Comparison of ENCODE assay signal across 12 cellular contexts in genomic region chr17:17150450-17150804, GRCh38. TPM values are rescaled to one million over a fixed set of nuclear protein-coding genes. Genes with fewer than 3 reads are reported as not detected.
DNase-seq lines count a peak whose midpoint lies in the region; ATAC-seq and TF ChIP-seq lines count a peak whose summit lies in the region.
"Had no signal": no experiment of that assay in that cellular context is flagged by ENCODE, and none has a peak within 500 bp of the region (broad histone marks: within the 10 kb centered on the region; RNA-seq: fewer than 3 reads in every experiment).

No MANE protein-coding gene starts in this region.

- H3K9me3 Mint-ChIP-seq in activated CD4-positive, alpha-beta memory T cell treated with anti-CD3 and anti-CD28 coated beads for 36 hours: no peaks in the 10 kb centered on the region
- no peaks in the 10 kb centered on the region for H3K9me3 Mint-ChIP-seq in naive thymus-derived CD4-positive, alpha-beta T cell
- H3K9me3 Mint-ChIP-seq: activated naive CD8-positive, alpha-beta T cell treated with anti-CD3 and anti-CD28 coated beads, Interleukin-2, amount 10 ng/mL, durations not matched to agents 7 days and 5 days had no signal

- H3K4me2 ChIP-seq in BLaER1: peak overlapping the region; percentile 58; the same call in 1 of the 2 replicates

- CTCF ChIA-PET in activated CD4-positive, alpha-beta memory T cell treated with anti-CD3 and anti-CD28 coated beads for 36 hours (lab: Charles Lee): interaction anchor here (1.1 kb wide), 1 partner anchor 9 kb away, joined by 3 read pairs; no protein-coding TSS in a partner anchor
- CTCF ChIA-PET in naive thymus-derived CD4-positive, alpha-beta T cell (lab: Charles Lee): no interaction called here

- no peaks in the 10 kb centered on the region for H3K9me3 ChIP-seq in BLaER1
- H3K9me3 ChIP-seq in naive thymus-derived CD4-positive, alpha-beta T cell (ENCODE audit: control insufficient read depth in 2 of 3, low read length in 3 of 3): no peaks in the 10 kb centered on the region

- H3K36me3 ChIP-seq in BLaER1: peaks cover 97% of the 10 kb centered on the region
- H3K36me3 ChIP-seq in naive thymus-derived CD4-positive, alpha-beta T cell (ENCODE audit: control insufficient read depth in 2 of 3, insufficient read depth in 3 of 3, low read length in 3 of 3): peaks cover 0 to 73% (median 14%) of the 10 kb centered on the region in 3 experiments

- no peak overlapping the region for H3K4me3 Mint-ChIP-seq in activated CD4-positive, alpha-beta memory T cell treated with anti-CD3 and anti-CD28 coated beads for 36 hours
- no peak overlapping the region for H3K4me3 Mint-ChIP-seq in naive thymus-derived CD4-positive, alpha-beta T cell
- H3K4me3 Mint-ChIP-seq: activated naive CD8-positive, alpha-beta T cell treated with anti-CD3 and anti-CD28 coated beads, Interleukin-2, amount 10 ng/mL, durations not matched to agents 7 days and 5 days had no signal

- H3K27me3 ChIP-seq in BLaER1: no peaks in the 10 kb centered on the region
- no peaks in the 10 kb centered on the region for H3K27me3 ChIP-seq in naive thymus-derived CD4-positive, alpha-beta T cell (ENCODE audit: control insufficient read depth in 2 of 2, insufficient read depth in 2 of 2, low read length in 2 of 2)

- peaks cover 60% of the 10 kb centered on the region for H4K20me1 ChIP-seq in BLaER1

- peak; percentile 12 for ATAC-seq in naive thymus-derived CD4-positive, alpha-beta T cell
- no peak for ATAC-seq in left lobe of liver
- ATAC-seq in HG03521 (IDR thresholded peaks at IDR 0.05; ENCODE audit: unreplicated experiment): no peak

- H3K36me3 Mint-ChIP-seq in activated CD4-positive, alpha-beta memory T cell treated with anti-CD3 and anti-CD28 coated beads for 36 hours: peaks cover 34% of the 10 kb centered on the region
- peaks cover 11 to 55% (median 35%) of the 10 kb centered on the region in 5 donors for H3K36me3 Mint-ChIP-seq in naive thymus-derived CD4-positive, alpha-beta T cell

- H3K27me3 Mint-ChIP-seq in activated CD4-positive, alpha-beta memory T cell treated with anti-CD3 and anti-CD28 coated beads for 36 hours: no peaks in the 10 kb centered on the region
- H3K27me3 Mint-ChIP-seq in naive thymus-derived CD4-positive, alpha-beta T cell: no peaks in the 10 kb centered on the region
- H3K27me3 Mint-ChIP-seq: activated naive CD8-positive, alpha-beta T cell treated with anti-CD3 and anti-CD28 coated beads, Interleukin-2, amount 10 ng/mL, durations not matched to agents 7 days and 5 days had no signal

- H3K9ac ChIP-seq in BLaER1: no peak overlapping the region

- intact Hi-C loops in activated CD4-positive, alpha-beta memory T cell treated with anti-CD3 and anti-CD28 coated beads for 36 hours (cut with micrococcal nuclease): loop anchor here (1.0 to 2.0 kb wide), 3 partner anchors 30 to 154 kb away; no protein-coding TSS in a partner anchor
- intact Hi-C loops in naive thymus-derived CD4-positive, alpha-beta T cell (cut with micrococcal nuclease): loop anchor here in 1 of 2 donors (10.0 kb wide), 1 partner anchor 54 kb away; the partner anchor contains the start of gene PLD6

- peaks cover 88% of the 10 kb centered on the region for H3K4me1 ChIP-seq in BLaER1
- peaks cover 13 to 33% of the 10 kb centered on the region in 2 donors for H3K4me1 ChIP-seq in naive thymus-derived CD4-positive, alpha-beta T cell (ENCODE audit: control insufficient read depth in 2 of 2, insufficient read depth in 2 of 2, low read length in 2 of 2)

- TF ChIP-seq CTCF in GM12865 (IDR thresholded peaks at IDR 0.05; ENCODE audit: insufficient read depth, low read depth, low read length, missing control alignments): no peak

- H3K4me1 Mint-ChIP-seq in activated CD4-positive, alpha-beta memory T cell treated with anti-CD3 and anti-CD28 coated beads for 36 hours (ENCODE audit: low read depth): peaks cover 58% of the 10 kb centered on the region
- H3K4me1 Mint-ChIP-seq in naive thymus-derived CD4-positive, alpha-beta T cell: peaks cover 28 to 48% (median 39%) of the 10 kb centered on the region in 7 donors

- DNase-seq in GM12865 (ENCODE audit: low read depth) (peak; percentile 52), left lobe of liver (ENCODE audit: low spot score) (no peak), AG08396 (ENCODE audit: low spot score) (no peak), islet precursor cell (no peak)
- DNase-seq in activated CD4-positive, alpha-beta memory T cell treated with anti-CD3 and anti-CD28 coated beads for 36 hours: no peak
- no peak for DNase-seq in naive thymus-derived CD4-positive, alpha-beta T cell
- DNase-seq: activated naive CD8-positive, alpha-beta T cell treated with anti-CD3 and anti-CD28 coated beads, Interleukin-2, amount 10 ng/mL, durations not matched to agents 7 days and 5 days; KBM-7; NK-92 treated with Interleukin-12 subunit alpha and Interleukin-12 subunit beta, amount 100 ng/mL, for 24 hours; retina had no signal

- POLR2A ChIA-PET in activated CD4-positive, alpha-beta memory T cell treated with anti-CD3 and anti-CD28 coated beads for 36 hours (lab: Charles Lee): interaction anchor here (1.0 kb wide), 1 partner anchor 32 kb away, joined by 3 read pairs; no protein-coding TSS in a partner anchor
- POLR2A ChIA-PET in naive thymus-derived CD4-positive, alpha-beta T cell (lab: Charles Lee): interaction anchor here (0.6 kb wide), 1 partner anchor 152 kb away, joined by 3 read pairs; no protein-coding TSS in a partner anchor

- no peak overlapping the region for H3K27ac ChIP-seq in BLaER1
- no peak overlapping the region for H3K27ac ChIP-seq in naive thymus-derived CD4-positive, alpha-beta T cell (ENCODE audit: low read depth, low read length)

- peak overlapping the region; percentile 72 for H3K27ac Mint-ChIP-seq in activated CD4-positive, alpha-beta memory T cell treated with anti-CD3 and anti-CD28 coated beads for 36 hours
- peak overlapping the region in 1 of 9 donors; percentile 32 for H3K27ac Mint-ChIP-seq in naive thymus-derived CD4-positive, alpha-beta T cell
- H3K27ac Mint-ChIP-seq: activated naive CD8-positive, alpha-beta T cell treated with anti-CD3 and anti-CD28 coated beads, Interleukin-2, amount 10 ng/mL, durations not matched to agents 7 days and 5 days had no signal

- H3K4me3 ChIP-seq in BLaER1 (no peak overlapping the region), GM12865 (ENCODE audit: low read depth, low read length) (no peak overlapping the region)
- no peak overlapping the region for H3K4me3 ChIP-seq in naive thymus-derived CD4-positive, alpha-beta T cell (ENCODE audit: low read length)

RNA-seq across cellular contexts. Expression of gene PLD6, which starts 55.7 kb away (rescaled TPM):
- total RNA-seq in activated CD4-positive, alpha-beta memory T cell treated with anti-CD3 and anti-CD28 coated beads for 36 hours: 1 to 10 TPM; 9.3 to 9.4 TPM
- 10 to 100 TPM in 3 of 5 experiments, 1 to 10 TPM in 2; 6.2 to 13.9 (median 12.1) TPM for total RNA-seq in naive thymus-derived CD4-positive, alpha-beta T cell
- 10 to 100 TPM; 11.0 to 16.4 TPM for polyA plus RNA-seq in naive thymus-derived CD4-positive, alpha-beta T cell
- 4.2 TPM for total RNA-seq in left lobe of liver
